Comparison of ENCODE assay signal across 10 cellular contexts in genomic region chr15:85555875-85556617, GRCh38.
DNase-seq lines count a peak whose midpoint lies in the region; ATAC-seq and TF ChIP-seq lines count a peak whose summit lies in the region.
"Had no signal": no experiment of that assay in that cellular context is flagged by ENCODE, and none has a peak within 500 bp of the region (broad histone marks: within the 10 kb centered on the region; RNA-seq: fewer than 3 reads in every experiment).

No MANE protein-coding gene starts in this region.

- TF ChIP-seq CTCF in GM12865 (IDR thresholded peaks at IDR 0.05; ENCODE audit: insufficient read depth, low read depth, low read length, missing control alignments): no peak

- peak overlapping the region; percentile 18 for H3K4me3 Mint-ChIP-seq in activated naive CD8-positive, alpha-beta T cell

- H3K4me1 Mint-ChIP-seq in activated naive CD8-positive, alpha-beta T cell (ENCODE audit: low read depth): peaks cover 56% of the 10 kb centered on the region

- H3K9me3 Mint-ChIP-seq in activated naive CD8-positive, alpha-beta T cell (ENCODE audit: low read depth): no peaks in the 10 kb centered on the region

- peaks cover 16% of the 10 kb centered on the region for H3K36me3 Mint-ChIP-seq in activated naive CD8-positive, alpha-beta T cell

- ATAC-seq in GM19395 (IDR thresholded peaks at IDR 0.05; ENCODE audit: unreplicated experiment) (peak; percentile 78), HG03097 (IDR thresholded peaks at IDR 0.05; ENCODE audit: low FRiP score, unreplicated experiment) (peak; percentile 77), HG03025 (IDR thresholded peaks at IDR 0.05; ENCODE audit: low FRiP score, unreplicated experiment) (no peak)

- peak overlapping the region; percentile 75 for H3K27ac Mint-ChIP-seq in activated naive CD8-positive, alpha-beta T cell

- H3K4me3 ChIP-seq in GM12865 (ENCODE audit: low read depth, low read length): no peak overlapping the region
- H3K4me3 ChIP-seq: PC-9, suprapubic skin had no signal

- no peaks in the 10 kb centered on the region for H3K27me3 Mint-ChIP-seq in activated naive CD8-positive, alpha-beta T cell

- peak; percentile 47 for DNase-seq in GM12865 (ENCODE audit: low read depth)
- no peak for DNase-seq in inferior parietal cortex (ENCODE audit: extremely low spot score)
- DNase-seq in dedifferentiated amniotic fluid mesenchymal stem cell (ENCODE audit: extremely low spot score): no peak
- no peak for DNase-seq in activated naive CD4-positive, alpha-beta T cell treated with Interleukin-2 at 50 U/mL for 16 hours
- DNase-seq: PC-9 had no signal
